ENCODE assay signal across 8 cellular contexts in the genomic region with DNA sequence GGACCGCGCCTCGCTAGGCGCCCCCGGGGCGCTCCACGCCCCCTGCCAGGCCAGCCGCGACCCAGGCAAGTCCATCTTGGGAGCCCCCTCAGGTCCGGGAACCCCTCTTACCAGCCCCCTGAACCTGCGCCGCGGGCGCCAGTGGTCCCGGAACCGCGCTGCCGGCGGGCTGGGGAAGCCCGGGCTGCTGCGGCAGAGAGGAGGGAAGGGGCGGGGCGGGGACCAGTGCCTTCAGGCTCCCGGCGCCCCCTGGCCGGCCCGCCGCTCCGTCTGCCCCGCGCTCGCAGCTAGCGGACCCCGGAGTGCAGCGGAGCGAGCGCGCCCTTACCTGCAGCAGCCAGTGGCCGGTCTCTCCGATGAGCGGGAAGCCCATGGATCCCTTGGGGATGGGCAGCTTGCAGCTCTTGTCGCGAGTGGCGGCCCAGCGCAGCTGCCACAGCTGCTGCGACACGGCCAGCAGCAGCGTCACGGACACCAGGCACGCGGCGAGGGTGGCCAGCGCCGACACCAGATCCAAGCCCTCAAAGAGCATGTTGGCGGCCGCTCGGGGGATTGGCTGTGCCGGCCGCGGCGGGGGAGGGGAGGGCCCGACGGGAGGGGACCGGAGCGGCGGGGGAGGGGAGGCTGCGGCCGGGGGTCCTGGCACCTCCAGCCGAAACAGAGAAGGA.
DNase-seq lines count a peak whose midpoint lies in the region; ATAC-seq, FAIRE-seq and TF ChIP-seq lines count a peak whose summit lies in the region.

A gene with protein sequence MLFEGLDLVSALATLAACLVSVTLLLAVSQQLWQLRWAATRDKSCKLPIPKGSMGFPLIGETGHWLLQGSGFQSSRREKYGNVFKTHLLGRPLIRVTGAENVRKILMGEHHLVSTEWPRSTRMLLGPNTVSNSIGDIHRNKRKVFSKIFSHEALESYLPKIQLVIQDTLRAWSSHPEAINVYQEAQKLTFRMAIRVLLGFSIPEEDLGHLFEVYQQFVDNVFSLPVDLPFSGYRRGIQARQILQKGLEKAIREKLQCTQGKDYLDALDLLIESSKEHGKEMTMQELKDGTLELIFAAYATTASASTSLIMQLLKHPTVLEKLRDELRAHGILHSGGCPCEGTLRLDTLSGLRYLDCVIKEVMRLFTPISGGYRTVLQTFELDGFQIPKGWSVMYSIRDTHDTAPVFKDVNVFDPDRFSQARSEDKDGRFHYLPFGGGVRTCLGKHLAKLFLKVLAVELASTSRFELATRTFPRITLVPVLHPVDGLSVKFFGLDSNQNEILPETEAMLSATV (minus strand): TSS at position 560 of the 668 bp plus-strand sequence. CDS start 28 bp downstream, at position 532.

- H3K36me3 Mint-ChIP-seq in stimulated activated memory B cell treated with anti-CD40 and anti-IgM and Interleukin-4, amounts not matched to agents 10 μg/mL and 1 μg/mL and 100 μg/mL, for 72 hours: peaks cover 7% of the 10 kb centered on the region

- no peak for TF ChIP-seq CTCF in astrocyte of the cerebellum (IDR thresholded peaks at IDR 0.05; ENCODE audit: low read depth, low read length, missing control alignments)

- peak within 1 kb of the TSS; percentile 64 for H3K4me3 Mint-ChIP-seq in stimulated activated memory B cell treated with anti-CD40 and anti-IgM and Interleukin-4, amounts not matched to agents 10 μg/mL and 1 μg/mL and 100 μg/mL, for 72 hours

- peaks cover 88% of the 10 kb centered on the region for H3K27me3 Mint-ChIP-seq in stimulated activated memory B cell treated with anti-CD40 and anti-IgM and Interleukin-4, amounts not matched to agents 10 μg/mL and 1 μg/mL and 100 μg/mL, for 72 hours

- peaks cover 4% of the 10 kb centered on the region for H3K9me3 Mint-ChIP-seq in stimulated activated memory B cell treated with anti-CD40 and anti-IgM and Interleukin-4, amounts not matched to agents 10 μg/mL and 1 μg/mL and 100 μg/mL, for 72 hours

- peak; percentile 1 for DNase-seq in activated naive CD4-positive, alpha-beta T cell treated with Interleukin-2 at 50 U/mL for 16 hours
- no peak for DNase-seq in activated naive CD4-positive, alpha-beta T cell treated with anti-CD3 and anti-CD28 coated beads, Interleukin-2, amount 50 U/mL, for 16 hours
- no peak for DNase-seq in astrocyte of the cerebellum (ENCODE audit: low read depth)
- DNase-seq in islet precursor cell: peak; percentile 69
- no peak for DNase-seq in glomerular visceral epithelial cell (ENCODE audit: extremely low spot score)
- DNase-seq in H54 (ENCODE audit: insufficient read length, low spot score): no peak

- H3K4me1 Mint-ChIP-seq in stimulated activated memory B cell treated with anti-CD40 and anti-IgM and Interleukin-4, amounts not matched to agents 10 μg/mL and 1 μg/mL and 100 μg/mL, for 72 hours: peaks cover 41% of the 10 kb centered on the region

- H3K27ac Mint-ChIP-seq in stimulated activated memory B cell treated with anti-CD40 and anti-IgM and Interleukin-4, amounts not matched to agents 10 μg/mL and 1 μg/mL and 100 μg/mL, for 72 hours: no peak within 1 kb of the TSS

- H3K4me3 ChIP-seq in astrocyte of the cerebellum (ENCODE audit: low read depth, low read length): peak within 1 kb of the TSS; percentile 40

- no peak for ATAC-seq in stimulated activated memory B cell treated with anti-CD40 and anti-IgM and Interleukin-4, amounts not matched to agents 10 μg/mL and 1 μg/mL and 100 μg/mL, for 72 hours
- ATAC-seq in GM18519 (IDR thresholded peaks at IDR 0.05; ENCODE audit: low FRiP score, unreplicated experiment): no peak

- no peak for TF ChIP-seq POLR2A in H54 (IDR thresholded peaks at IDR 0.05; ENCODE audit: low read depth, low read length)

- in situ Hi-C loops in astrocyte of the cerebellum (cut with HindIII; ENCODE audit: low sequenced_read_pairs): loop anchor here (25.0 kb wide), 1 partner anchor 335 kb away; no protein-coding TSS in a partner anchor

- no peak for FAIRE-seq in H54 (lab: Jason Lieb, UNC)

Comparison
In these comparisons a context has a peak if more than half of its experiments do, and no peak if none do; other contexts are left out.
1. DNase-seq: peak in activated naive CD4-positive, alpha-beta T cell treated with Interleukin-2 at 50 U/mL for 16 hours (single experiment) and islet precursor cell (single experiment); none in activated naive CD4-positive, alpha-beta T cell treated with anti-CD3 and anti-CD28 coated beads, Interleukin-2, amount 50 U/mL, for 16 hours (single experiment), astrocyte of the cerebellum (single experiment), glomerular visceral epithelial cell (single experiment) and H54 (single experiment).